8 cellular contexts compared by ENCODE assay signal in genomic region chr3:100710355-100711198, GRCh38. TPM values are rescaled to one million over a fixed set of nuclear protein-coding genes. Genes with fewer than 3 reads are reported as not detected.
A peak's percentile ranks its signal among the peaks of the same experiment; 100 is the strongest.
DNase-seq lines count a peak whose midpoint lies in the region; ATAC-seq and TF ChIP-seq lines count a peak whose summit lies in the region.

No MANE protein-coding gene starts in this region.

- H3K9me3 ChIP-seq in H9 (ENCODE audit: control insufficient read depth, low read depth, low read length): no peaks in the 10 kb centered on the region

- peaks cover 5% of the 10 kb centered on the region for H3K23me2 ChIP-seq in H9 (ENCODE audit: insufficient read length, low read depth, low read length, poor library complexity, severe bottlenecking)

- H3K56ac ChIP-seq in H9 (ENCODE audit: insufficient read length, low read depth, low read length): no peak overlapping the region
- peak overlapping the region; percentile 99 for H3K56ac ChIP-seq in mesendoderm (ENCODE audit: low read length)

- H4K91ac ChIP-seq in H9 (ENCODE audit: insufficient read length, low read depth, low read length): no peak overlapping the region

- H2AFZ ChIP-seq in H9 (ENCODE audit: low read length): no peak overlapping the region

- H2AK5ac ChIP-seq in H9 (ENCODE audit: insufficient read length, low read length): no peak overlapping the region
- peak overlapping the region; percentile 94 for H2AK5ac ChIP-seq in mesendoderm (ENCODE audit: low read length)

- no peaks in the 10 kb centered on the region for H4K20me1 ChIP-seq in H9 (ENCODE audit: control insufficient read depth, insufficient read depth, insufficient read length)

- H3K4me3 ChIP-seq in LNCaP clone FGC (ENCODE audit: low read depth, low read length) (peak overlapping the region; percentile 79), mesendoderm (ENCODE audit: low read length) (peak overlapping the region; percentile 91)

- H2BK20ac ChIP-seq in H9 (ENCODE audit: low read depth, low read length, poor library complexity, severe bottlenecking): no peak overlapping the region

- H4K5ac ChIP-seq in H9 (ENCODE audit: insufficient read length, low read depth, low read length) (no peak overlapping the region), mesendoderm (ENCODE audit: low read length) (no peak overlapping the region)

- POLR2A ChIA-PET in activated B cell treated with CpG ODN at 0.5 μM for 24 hours (lab: Charles Lee): interaction anchor here (0.6 to 4.0 kb wide), 6 partner anchors 61 to 966 kb away, joined by 3 to 18 read pairs (median 6); partner anchors contain the start of genes LNP1, TBC1D23, TOMM70 and ZBTB11

- H3K4ac ChIP-seq in H9 (ENCODE audit: low read depth, low read length) (no peak overlapping the region), mesendoderm (ENCODE audit: low read depth, low read length) (peak overlapping the region; percentile 87)

- CTCF ChIA-PET in activated B cell treated with CpG ODN at 0.5 μM for 24 hours (lab: Charles Lee): interaction anchor here (1.1 to 1.3 kb wide), 2 partner anchors 107 to 123 kb away, joined by 3 read pairs; no protein-coding TSS in a partner anchor

- H3K4me1 Mint-ChIP-seq in H9 (peaks cover 19 to 24% of the 10 kb centered on the region in 2 experiments), activated B cell treated with CpG ODN at 0.5 μM for 24 hours (peaks cover 48% of the 10 kb centered on the region)

- no peak overlapping the region for H3K18ac ChIP-seq in H9 (ENCODE audit: insufficient read length, low read depth, low read length)
- peak overlapping the region; percentile 97 for H3K18ac ChIP-seq in mesendoderm (ENCODE audit: low read length)

- no peak overlapping the region for H3K14ac ChIP-seq in H9 (ENCODE audit: insufficient read depth, low read length)

- H3K27me3 ChIP-seq in H9 (ENCODE audit: insufficient read depth, low read length): peaks cover 4% of the 10 kb centered on the region; the same call in 1 of the 2 replicates
- no peaks in the 10 kb centered on the region for H3K27me3 ChIP-seq in mesendoderm (ENCODE audit: insufficient read depth, low read length, poor library complexity)

- WGBS in H9 (ENCODE audit: extremely low coverage, insufficient read length, low lambda C conversion rate): no CpG with 5 or more reads among the region's 16 CpGs
- no CpG with 5 or more reads among the region's 16 CpGs for WGBS in mesendoderm (ENCODE audit: extremely low coverage, insufficient coverage, low lambda C conversion rate)

- H4K8ac ChIP-seq in H9 (replicated peaks; ENCODE audit: insufficient read length, low read depth, low read length) (no peak overlapping the region), mesendoderm (ENCODE audit: low read depth, low read length) (no peak overlapping the region)

- H3K4me2 ChIP-seq in H9 (ENCODE audit: insufficient read depth, insufficient read length, low read length) (peak overlapping the region; percentile 89), mesendoderm (ENCODE audit: low read length) (peak overlapping the region; percentile 96)

- H3K27ac ChIP-seq in H9 (ENCODE audit: insufficient read length, low read depth, low read length): no peak overlapping the region
- H3K27ac ChIP-seq in mesendoderm (ENCODE audit: low read depth, low read length): peak overlapping the region; percentile 93

- DNase-seq in H9 (peak; percentile 33), LNCaP clone FGC (ENCODE audit: low read depth) (no peak), activated B cell treated with CpG ODN at 0.5 μM for 24 hours (peak; percentile 21), dedifferentiated amniotic fluid mesenchymal stem cell (ENCODE audit: extremely low spot score) (peak; percentile 69), mesendoderm (peak; percentile 75), NCI-H1092 treated with DMSO at 0.1 percent for 48 hours (lab: John Stamatoyannopoulos, UW) (no peak)
- peak; percentile 48 to 80 for DNase-seq in stimulated activated CD8-positive, alpha-beta memory T cell treated with anti-CD3 and anti-CD28 coated beads, Interleukin-7, amount 100 ng/mL, for 48 hours (ENCODE audit: extremely low read depth in 1 of 2, low read depth in 1 of 2)

- no peaks in the 10 kb centered on the region for H3K79me1 ChIP-seq in H9 (ENCODE audit: insufficient read depth, low read depth, low read length, poor library complexity, severe bottlenecking)
- H3K79me1 ChIP-seq in mesendoderm (ENCODE audit: low read length): peaks cover 7% of the 10 kb centered on the region

- peaks cover 35% of the 10 kb centered on the region for H3K27me3 Mint-ChIP-seq in H9 (ENCODE audit: low read depth)
- H3K27me3 Mint-ChIP-seq in activated B cell treated with CpG ODN at 0.5 μM for 24 hours: peaks cover 13% of the 10 kb centered on the region

- H2BK5ac ChIP-seq in H9 (ENCODE audit: insufficient read length, low read length) (no peak overlapping the region), mesendoderm (ENCODE audit: low read length) (peak overlapping the region; percentile 91)

- H3K36me3 Mint-ChIP-seq in H9 (ENCODE audit: insufficient read depth in 1 of 3, low read depth in 3 of 3) (peaks cover 17 to 36% (median 33%) of the 10 kb centered on the region in 3 experiments), activated B cell treated with CpG ODN at 0.5 μM for 24 hours (ENCODE audit: low read depth) (peaks cover 34% of the 10 kb centered on the region)

- H3T11ph ChIP-seq in H9 (ENCODE audit: low read length): no peak overlapping the region

- H3K27ac Mint-ChIP-seq in H9 (peak overlapping the region; percentile 31 to 87 (median 84); a peak in 6 of 7 replicates), activated B cell treated with CpG ODN at 0.5 μM for 24 hours (peak overlapping the region; percentile 85)

- H3K4me3 Mint-ChIP-seq in H9 (peak overlapping the region; percentile 86 to 88), activated B cell treated with CpG ODN at 0.5 μM for 24 hours (peak overlapping the region; percentile 87)

- ATAC-seq in activated B cell treated with CpG ODN at 0.5 μM for 24 hours (ENCODE audit: low read depth): peak; percentile 11

- TF ChIP-seq CTCF in GM12872 (IDR thresholded peaks at IDR 0.05; ENCODE audit: insufficient read depth, low read depth, low read length): peak; percentile 39
- TF ChIP-seq CTCF in H9 (conservative IDR thresholded peaks at IDR 0.05): peak; percentile 42
- TF ChIP-seq CTCF in LNCaP clone FGC (IDR thresholded peaks at IDR 0.05; ENCODE audit: control insufficient read depth, extremely low read depth, insufficient read depth): peak; percentile 17; the same call in 1 of the 2 replicates
- no peak for TF ChIP-seq CTCF in activated B cell treated with CpG ODN at 0.5 μM for 24 hours (IDR thresholded peaks at IDR 0.05)

- H2BK12ac ChIP-seq in H9 (ENCODE audit: insufficient read length, low read depth, low read length): no peak overlapping the region

- H3K79me2 ChIP-seq in H9 (ENCODE audit: insufficient read depth, low read length) (peaks cover 26% of the 10 kb centered on the region; the same call in 1 of the 2 replicates), mesendoderm (ENCODE audit: control insufficient read depth, insufficient read depth, low read length) (peaks cover 43% of the 10 kb centered on the region)

- H2BK120ac ChIP-seq in H9 (ENCODE audit: low read depth, low read length, poor library complexity, severe bottlenecking) (no peak overlapping the region), mesendoderm (ENCODE audit: low read depth, low read length) (peak overlapping the region; percentile 85)

- intact Hi-C loops in activated B cell treated with CpG ODN at 0.5 μM for 24 hours (cut with micrococcal nuclease): loop anchor here (2.0 kb wide), 1 partner anchor 120 kb away; no protein-coding TSS in a partner anchor

- H3K4me1 ChIP-seq in H9 (ENCODE audit: insufficient read depth, low read length) (no peaks in the 10 kb centered on the region), mesendoderm (ENCODE audit: control insufficient read depth, low read depth, low read length) (peaks cover 11% of the 10 kb centered on the region)

- H3K9ac ChIP-seq in H9 (ENCODE audit: extremely low read depth, insufficient read length, low read length) (peak overlapping the region; percentile 74), mesendoderm (ENCODE audit: low read length) (peak overlapping the region; percentile 97)

- H3K23ac ChIP-seq in H9 (ENCODE audit: insufficient read length, low read depth, low read length) (no peak overlapping the region), mesendoderm (ENCODE audit: low read length) (no peak overlapping the region)

- H3K36me3 ChIP-seq in mesendoderm (ENCODE audit: control insufficient read depth, insufficient read depth, low read length): peaks cover 2% of the 10 kb centered on the region

- H2BK15ac ChIP-seq in H9 (ENCODE audit: low read depth, low read length) (no peak overlapping the region), mesendoderm (replicated peaks; ENCODE audit: low read depth) (no peak overlapping the region)

- H3K9me3 Mint-ChIP-seq in H9 (peaks cover 2 to 6% of the 10 kb centered on the region in 2 experiments; a peak in 3 of 5 replicates), activated B cell treated with CpG ODN at 0.5 μM for 24 hours (no peaks in the 10 kb centered on the region)

RNA-seq across cellular contexts. Expression of gene TFG, which starts 1.3 kb away (rescaled TPM):
- total RNA-seq in H9 (2021) (80.7 and 81.9 TPM in 2 replicates), activated B cell treated with CpG ODN at 0.5 μM for 24 hours (42.5 and 44.5 TPM in 2 replicates)
- polyA plus RNA-seq in mesendoderm (2013, experiment 1 of 2): 101 TPM
- 98.1 TPM for polyA plus RNA-seq in mesendoderm (2013, experiment 2 of 2)

Comparison
In these comparisons a context has a peak if more than half of its experiments do, and no peak if none do; other contexts are left out.
1. DNase-seq: peak in H9 (single experiment), activated B cell treated with CpG ODN at 0.5 μM for 24 hours (single experiment), dedifferentiated amniotic fluid mesenchymal stem cell (single experiment), mesendoderm (single experiment) and stimulated activated CD8-positive, alpha-beta memory T cell treated with anti-CD3 and anti-CD28 coated beads, Interleukin-7, amount 100 ng/mL, for 48 hours (2 of 2); none in LNCaP clone FGC (single experiment) and NCI-H1092 treated with DMSO at 0.1 percent for 48 hours (single experiment).